ENCODE assay signal across 19 cellular contexts in genomic region chr1:111745670-111746613, GRCh38. TPM values are rescaled to one million over a fixed set of nuclear protein-coding genes. Genes with fewer than 3 reads are reported as not detected.
DNase-seq lines count a peak whose midpoint lies in the region; TF ChIP-seq lines count a peak whose summit lies in the region.
"Had no signal": no experiment of that assay in that cellular context is flagged by ENCODE, and none has a peak within 500 bp of the region (broad histone marks: within the 10 kb centered on the region; RNA-seq: fewer than 3 reads in every experiment).

No MANE protein-coding gene starts in this region.

- no peaks in the 10 kb centered on the region for H3K9me3 Mint-ChIP-seq in activated CD4-positive, alpha-beta memory T cell treated with anti-CD3 and anti-CD28 coated beads for 36 hours
- H3K9me3 Mint-ChIP-seq: activated T-cell treated with anti-CD3 and anti-CD28 coated beads, Interleukin-2, amount 50 U/mL, for 4 hours; CD8-positive, alpha-beta T cell; H9; stimulated activated naive CD8-positive, alpha-beta T cell treated with anti-CD3 and anti-CD28 coated beads, Interleukin-15, Interleukin-2, amounts not matched to agents 100 ng/mL and 50 ng/mL, for 24 hours; T-helper 1 cell treated with Interleukin-12 subunit alpha and Interleukin-12 subunit beta and Interleukin-4 antibody, amounts not matched to agents 30 μg/mL and 1 μg/mL, for 36 hours had no signal

- peak; percentile 35 for DNase-seq in NCI-H146 (lab: John Stamatoyannopoulos, UW)
- DNase-seq in NCI-H146 treated with DMSO at 0.1 percent for 48 hours (lab: John Stamatoyannopoulos, UW; ENCODE audit: unreplicated experiment): no peak
- DNase-seq in NCI-H2227 (lab: John Stamatoyannopoulos, UW; ENCODE audit: unreplicated experiment): peak; percentile 54
- DNase-seq in dorsolateral prefrontal cortex: peak in 1 of 10 donors; percentile 67
- DNase-seq in NCI-H526 (lab: John Stamatoyannopoulos, UW): no peak
- no peak for DNase-seq in activated CD4-positive, alpha-beta memory T cell treated with anti-CD3 and anti-CD28 coated beads for 36 hours
- DNase-seq in GM13977 (ENCODE audit: low spot score): no peak
- DNase-seq: activated CD4-positive, alpha-beta T cell treated with anti-CD3 and anti-CD28 coated beads for 1 hour; activated T-cell treated with anti-CD3 and anti-CD28 coated beads, Interleukin-2, amount 50 U/mL, for 4 hours; colonic mucosa; H9; NCI-H187 treated with DMSO at 0.1 percent for 48 hours had no signal

- peaks cover 4% of the 10 kb centered on the region for H3K4me1 Mint-ChIP-seq in activated CD4-positive, alpha-beta memory T cell treated with anti-CD3 and anti-CD28 coated beads for 36 hours (ENCODE audit: low read depth)

- H3K9ac ChIP-seq in rectal smooth muscle tissue (ENCODE audit: low read length): no peak overlapping the region

- no peaks in the 10 kb centered on the region for H3K36me3 Mint-ChIP-seq in activated CD4-positive, alpha-beta memory T cell treated with anti-CD3 and anti-CD28 coated beads for 36 hours
- H3K36me3 Mint-ChIP-seq: CD8-positive, alpha-beta T cell had no signal

- TF ChIP-seq CTCF in dorsolateral prefrontal cortex (IDR thresholded peaks at IDR 0.05 in 54 of 56, conservative IDR thresholded peaks at IDR 0.05 in 2 of 56; ENCODE audit: low read depth in 1 of 56, partially characterized antibody in 56 of 56) (no peak), GM13977 (IDR thresholded peaks at IDR 0.05; ENCODE audit: extremely low read depth, insufficient read depth, missing control alignments) (no peak)

- H3K4me1 ChIP-seq in rectal smooth muscle tissue (ENCODE audit: control insufficient read depth, insufficient read depth, low read length): peaks cover 22% of the 10 kb centered on the region
- H3K4me1 ChIP-seq: A549, colonic mucosa had no signal

- no peaks in the 10 kb centered on the region for H3K36me3 ChIP-seq in rectal smooth muscle tissue (ENCODE audit: control insufficient read depth, insufficient read depth, low read length)
- H3K36me3 ChIP-seq: colonic mucosa, esophagus muscularis mucosa had no signal

- peaks cover 10% of the 10 kb centered on the region for H3K27me3 Mint-ChIP-seq in activated CD4-positive, alpha-beta memory T cell treated with anti-CD3 and anti-CD28 coated beads for 36 hours

- no peaks in the 10 kb centered on the region for H3K27me3 ChIP-seq in dorsolateral prefrontal cortex
- H3K27me3 ChIP-seq in rectal smooth muscle tissue (ENCODE audit: control insufficient read depth, insufficient read depth, low read length): no peaks in the 10 kb centered on the region
- H3K27me3 ChIP-seq: colonic mucosa, esophagus muscularis mucosa had no signal

- H3K27ac ChIP-seq in dorsolateral prefrontal cortex (peak overlapping the region in 33 of 59 donors; percentile 9 to 76 (median 42)), rectal smooth muscle tissue (ENCODE audit: low read depth, low read length) (peak overlapping the region; percentile 56)
- H3K27ac ChIP-seq: A549, colonic mucosa, esophagus muscularis mucosa, skin epidermis had no signal

- H3K4me3 ChIP-seq in dorsolateral prefrontal cortex: no peak overlapping the region
- H3K4me3 ChIP-seq in rectal smooth muscle tissue (ENCODE audit: low read length): no peak overlapping the region
- H3K4me3 ChIP-seq: A549, colonic mucosa, esophagus muscularis mucosa, skin epidermis had no signal

- CTCF ChIA-PET in activated CD4-positive, alpha-beta memory T cell treated with anti-CD3 and anti-CD28 coated beads for 36 hours (lab: Charles Lee): interaction anchor here (0.7 to 7.7 kb wide), 9 partner anchors 9 to 269 kb away, joined by 3 to 84 read pairs (median 14); partner anchors contain the start of genes DDX20 and INKA2

- no peak overlapping the region for H3K27ac Mint-ChIP-seq in activated CD4-positive, alpha-beta memory T cell treated with anti-CD3 and anti-CD28 coated beads for 36 hours
- H3K27ac Mint-ChIP-seq: CD8-positive, alpha-beta T cell; H9; stimulated activated naive CD8-positive, alpha-beta T cell treated with anti-CD3 and anti-CD28 coated beads, Interleukin-15, Interleukin-2, amounts not matched to agents 100 ng/mL and 50 ng/mL, for 24 hours; T-helper 1 cell treated with Interleukin-12 subunit alpha and Interleukin-12 subunit beta and Interleukin-4 antibody, amounts not matched to agents 30 μg/mL and 1 μg/mL, for 36 hours had no signal

- intact Hi-C loops in dorsolateral prefrontal cortex (cut with DNase I): no loop called here
- intact Hi-C loops in activated CD4-positive, alpha-beta memory T cell treated with anti-CD3 and anti-CD28 coated beads for 36 hours (cut with micrococcal nuclease): loop anchor here (2.0 kb wide), 1 partner anchor 31 kb away; no protein-coding TSS in a partner anchor

- in situ Hi-C loops in GM13977 (cut with MboI; ENCODE audit: low pct_unique_long_range_greater_than_20kb, low sequenced_read_pairs, unreplicated experiment): no loop called here

- POLR2A ChIA-PET in activated CD4-positive, alpha-beta memory T cell treated with anti-CD3 and anti-CD28 coated beads for 36 hours (lab: Charles Lee): no interaction called here

- H3K4me3 Mint-ChIP-seq in activated CD4-positive, alpha-beta memory T cell treated with anti-CD3 and anti-CD28 coated beads for 36 hours: no peak overlapping the region
- H3K4me3 Mint-ChIP-seq: activated T-cell treated with anti-CD3 and anti-CD28 coated beads, Interleukin-2, amount 50 U/mL, for 4 hours; CD8-positive, alpha-beta T cell; H9; stimulated activated naive CD8-positive, alpha-beta T cell treated with anti-CD3 and anti-CD28 coated beads, Interleukin-15, Interleukin-2, amounts not matched to agents 100 ng/mL and 50 ng/mL, for 24 hours; T-helper 1 cell treated with Interleukin-12 subunit alpha and Interleukin-12 subunit beta and Interleukin-4 antibody, amounts not matched to agents 30 μg/mL and 1 μg/mL, for 36 hours had no signal

RNA-seq across cellular contexts. Expression of gene INKA2, which starts 6.7 kb away (rescaled TPM):
- 10 to 100 TPM; 14.0 to 81.6 (median 44.7) TPM for total RNA-seq in dorsolateral prefrontal cortex
- total RNA-seq in activated CD4-positive, alpha-beta memory T cell treated with anti-CD3 and anti-CD28 coated beads for 36 hours: 1 to 10 TPM; 1.4 to 2.3 TPM

RNA-seq across cellular contexts. Expression of gene DDX20, which starts 9.8 kb away (rescaled TPM):
- 10 to 100 TPM in 38 of 120 experiments, 1 to 10 TPM in 82; 4.2 to 18.7 (median 8.9) TPM for total RNA-seq in dorsolateral prefrontal cortex
- 10 to 100 TPM; 14.2 to 15.9 TPM for total RNA-seq in activated CD4-positive, alpha-beta memory T cell treated with anti-CD3 and anti-CD28 coated beads for 36 hours

Comparison
In these comparisons a context has a peak if more than half of its experiments do, and no peak if none do; other contexts are left out.
1. DNase-seq: peak in NCI-H146 (single experiment) and NCI-H2227 (single experiment); none in NCI-H146 treated with DMSO at 0.1 percent for 48 hours (single experiment), NCI-H526 (0 of 2), activated CD4-positive, alpha-beta memory T cell treated with anti-CD3 and anti-CD28 coated beads for 36 hours (single experiment) and GM13977 (single experiment).
2. RNA of gene INKA2, which starts 6.7 kb away (total RNA-seq): 14.0 to 81.6 TPM in dorsolateral prefrontal cortex; 1.4 to 2.3 TPM in activated CD4-positive, alpha-beta memory T cell treated with anti-CD3 and anti-CD28 coated beads for 36 hours; every median in the first group is over 4 times any median in the second.